Comparison of ENCODE assay signal across 8 cellular contexts in genomic region chr19:18279266-18279515, GRCh38. TPM values are rescaled to one million over a fixed set of nuclear protein-coding genes. Genes with fewer than 3 reads are reported as not detected.
DNase-seq lines count a peak whose midpoint lies in the region; ATAC-seq and TF ChIP-seq lines count a peak whose summit lies in the region.

No MANE protein-coding gene starts in this region.

- peaks cover 29% of the 10 kb centered on the region for H3K36me3 Mint-ChIP-seq in CD8-positive, alpha-beta T cell
- peaks cover 17% of the 10 kb centered on the region for H3K36me3 Mint-ChIP-seq in osteocyte (ENCODE audit: unreplicated experiment)

- H3K27ac ChIP-seq in CD8-positive, alpha-beta T cell (ENCODE audit: low read depth, low read length) = peak overlapping the region; percentile 99
- H3K27ac ChIP-seq in Peyer's patch = peak overlapping the region; percentile 100
- H3K27ac ChIP-seq in epithelial cell of prostate = peak overlapping the region; percentile 98

- peak overlapping the region; percentile 98 for H3K4me3 ChIP-seq in CD8-positive, alpha-beta T cell (ENCODE audit: low read depth, low read length)
- H3K4me3 ChIP-seq in Peyer's patch = peak overlapping the region; percentile 72 to 100 (median 90)

- H3K27me3 Mint-ChIP-seq in CD8-positive, alpha-beta T cell (ENCODE audit: low read depth) = no peaks in the 10 kb centered on the region
- no peaks in the 10 kb centered on the region for H3K27me3 Mint-ChIP-seq in osteocyte (ENCODE audit: unreplicated experiment)

- no peaks in the 10 kb centered on the region for H3K9me3 ChIP-seq in CD8-positive, alpha-beta T cell (ENCODE audit: low read length)
- no peaks in the 10 kb centered on the region for H3K9me3 ChIP-seq in Peyer's patch

- intact Hi-C loops in CD8-positive, alpha-beta T cell (cut with DNase I, micrococcal nuclease) = loop anchor here (1.0 kb wide), 4 partner anchors 44 to 131 kb away; partner anchors contain the start of gene LSM4 (in 2 of the 2)

- H3K4me1 Mint-ChIP-seq in CD8-positive, alpha-beta T cell (ENCODE audit: low read depth) = peaks cover 47% of the 10 kb centered on the region
- H3K4me1 Mint-ChIP-seq in osteocyte (ENCODE audit: unreplicated experiment) = peaks cover 57% of the 10 kb centered on the region

- H3K36me3 ChIP-seq in CD8-positive, alpha-beta T cell (ENCODE audit: insufficient read depth, low read length) = peaks cover 17% of the 10 kb centered on the region
- H3K36me3 ChIP-seq in Peyer's patch = peaks cover 0 to 31% (median 0%) of the 10 kb centered on the region in 3 donors

- peak overlapping the region; percentile 98 for H3K27ac Mint-ChIP-seq in CD8-positive, alpha-beta T cell
- peak overlapping the region; percentile 99 for H3K27ac Mint-ChIP-seq in osteocyte (ENCODE audit: unreplicated experiment)

- POLR2A ChIA-PET in CD8-positive, alpha-beta T cell (lab: Charles Lee) = interaction anchor here (0.6 to 6.5 kb wide), 19 partner anchors 11 to 605 kb away, joined by 3 to 267 read pairs (median 12); partner anchors contain the start of genes LSM4, MPV17L2, RAB3A and SSBP4

- H3K4me1 ChIP-seq in CD8-positive, alpha-beta T cell (ENCODE audit: insufficient read depth, low read length) = peaks cover 38% of the 10 kb centered on the region
- peaks cover 17 to 61% (median 22%) of the 10 kb centered on the region in 4 donors for H3K4me1 ChIP-seq in Peyer's patch

- H3K4me3 Mint-ChIP-seq in CD8-positive, alpha-beta T cell = peak overlapping the region; percentile 97
- H3K4me3 Mint-ChIP-seq in osteocyte (ENCODE audit: unreplicated experiment) = peak overlapping the region; percentile 94

- no peaks in the 10 kb centered on the region for H3K27me3 ChIP-seq in CD8-positive, alpha-beta T cell (ENCODE audit: insufficient read depth, low read length)
- H3K27me3 ChIP-seq in Peyer's patch = no peaks in the 10 kb centered on the region

- CTCF ChIA-PET in CD8-positive, alpha-beta T cell (lab: Charles Lee) = interaction anchor here (0.7 to 11.0 kb wide), 47 partner anchors 8 to 799 kb away, joined by 3 to 318 read pairs (median 4); partner anchors contain the start of genes LSM4, MPV17L2, PGPEP1 and RAB3A

- ATAC-seq in CD8-positive, alpha-beta T cell = no peak
- no peak for ATAC-seq in HG03025 (IDR thresholded peaks at IDR 0.05; ENCODE audit: low FRiP score, unreplicated experiment)

- no peak for TF ChIP-seq CTCF in CD8-positive, alpha-beta T cell (IDR thresholded peaks at IDR 0.05)
- TF ChIP-seq CTCF in Peyer's patch (IDR thresholded peaks at IDR 0.05) (no peak), osteocyte (IDR thresholded peaks at IDR 0.05) (no peak)

- no peaks in the 10 kb centered on the region for H3K9me3 Mint-ChIP-seq in CD8-positive, alpha-beta T cell
- no peaks in the 10 kb centered on the region for H3K9me3 Mint-ChIP-seq in osteocyte (ENCODE audit: unreplicated experiment)

- TF ChIP-seq POLR2A in Peyer's patch (IDR thresholded peaks at IDR 0.05) = no peak

- no peak for DNase-seq in CD8-positive, alpha-beta T cell
- no peak for DNase-seq in Peyer's patch
- no peak for DNase-seq in epithelial cell of prostate (ENCODE audit: low read depth, low spot score)
- DNase-seq in osteocyte (ENCODE audit: extremely low spot score, unreplicated experiment) = no peak
- DNase-seq in C1 segment of cervical spinal cord (lab: John Stamatoyannopoulos, UW) = no peak
- no peak for DNase-seq in AML-193 (lab: John Stamatoyannopoulos, UW)
- no peak for DNase-seq in NCI-H526 treated with DMSO at 0.1 percent for 48 hours (lab: John Stamatoyannopoulos, UW)

RNA-seq across cellular contexts. Expression of gene JUND, which starts 2.2 kb away (rescaled TPM):
- 1,000 to 10,000 TPM; 1,995 to 2,125 TPM for total RNA-seq in CD8-positive, alpha-beta T cell
- total RNA-seq in Peyer's patch (100 to 1,000 TPM; 629 to 753 (median 680) TPM), osteocyte (203 and 241 TPM in 2 replicates)

RNA-seq across cellular contexts. Expression of gene IQCN, which starts 4.9 kb away (rescaled TPM):
- 10 to 100 TPM in 1 of 2 experiments, 1 to 10 TPM in 1; 7.6 to 10.4 TPM for total RNA-seq in CD8-positive, alpha-beta T cell
- total RNA-seq in Peyer's patch = 10 to 100 TPM in 2 of 4 donors, 1 to 10 TPM in 2; 7.4 to 40.2 (median 17.0) TPM
- 6.9 and 10.4 TPM in 2 replicates for total RNA-seq in osteocyte

RNA-seq across cellular contexts. Expression of gene LSM4, which starts 43.7 kb away (rescaled TPM):
- 10 to 100 TPM; 41.1 to 43.9 TPM for total RNA-seq in CD8-positive, alpha-beta T cell
- total RNA-seq in Peyer's patch (100 to 1,000 TPM; 102 to 193 (median 178) TPM), osteocyte (92.1 and 98.1 TPM in 2 replicates)

RNA-seq across cellular contexts. Expression of gene PDE4C, which starts 53.0 kb away (rescaled TPM):
- under 1 TPM in 1 of 2 experiments, not detected in 1; 0.71 TPM for total RNA-seq in CD8-positive, alpha-beta T cell
- total RNA-seq in Peyer's patch (1 to 10 TPM in 3 of 4 donors, not detected in 1; 3.9 to 8.3 (median 8.3) TPM), osteocyte (0.21 TPM in 1 of 2 replicates, not detected in the other)
